13 cellular contexts compared by ENCODE assay signal in the genomic region with DNA sequence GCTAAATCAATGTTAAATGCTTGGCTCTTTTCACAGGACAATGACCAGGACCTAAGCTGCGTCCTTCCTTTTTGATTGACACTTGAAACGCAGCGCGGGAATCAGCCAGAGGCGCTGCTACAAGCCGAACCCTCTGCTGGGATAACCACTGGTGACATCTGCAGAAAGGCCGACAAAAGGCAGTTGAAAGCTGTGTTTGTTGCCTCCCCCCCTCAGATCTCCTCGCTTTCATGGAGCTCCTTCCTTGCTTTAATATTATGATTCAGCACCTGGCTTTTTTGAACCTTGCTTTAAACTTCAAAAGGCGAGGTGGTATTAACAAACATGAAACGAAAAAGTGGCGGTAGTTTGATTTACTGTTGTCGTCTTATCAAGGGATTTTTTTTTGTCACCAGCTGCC.
DNase-seq lines count a peak whose midpoint lies in the region; ATAC-seq, FAIRE-seq and TF ChIP-seq lines count a peak whose summit lies in the region.
"Had no signal": no experiment of that assay in that cellular context is flagged by ENCODE, and none has a peak within 500 bp of the region (broad histone marks: within the 10 kb centered on the region; RNA-seq: fewer than 3 reads in every experiment).

No MANE protein-coding gene starts in this region.

- CTCF ChIA-PET in activated naive CD4-positive, alpha-beta T cell treated with anti-CD3 and anti-CD28 coated beads for 36 hours (lab: Charles Lee): interaction anchor here (1.3 kb wide), 1 partner anchor 15 kb away, joined by 3 read pairs; no protein-coding TSS in a partner anchor
- CTCF ChIA-PET in K562 (lab: Yijun Ruan, JAX; ENCODE audit: low intra/inter-chr PET ratio): no interaction called here

- in situ Hi-C loops in K562 (cut with MboI): no loop called here

- no peak for TF ChIP-seq RAD21 in K562 (CRISPR knock-in tag; conservative IDR thresholded peaks at IDR 0.05 in 1 of 2, IDR thresholded peaks at IDR 0.05 in 1 of 2)

- H3K4me1 Mint-ChIP-seq in activated naive CD4-positive, alpha-beta T cell treated with anti-CD3 and anti-CD28 coated beads for 36 hours (ENCODE audit: low read depth): peaks cover 21% of the 10 kb centered on the region
- no peaks in the 10 kb centered on the region for H3K4me1 Mint-ChIP-seq in endodermal cell

- no peaks in the 10 kb centered on the region for H3K36me3 Mint-ChIP-seq in activated naive CD4-positive, alpha-beta T cell treated with anti-CD3 and anti-CD28 coated beads for 36 hours (ENCODE audit: low read depth)
- no peaks in the 10 kb centered on the region for H3K36me3 Mint-ChIP-seq in activated naive CD4-positive, alpha-beta T cell treated with anti-CD3 and anti-CD28 coated beads, Interleukin-2, amount 50 U/mL, for 72 hours
- no peaks in the 10 kb centered on the region for H3K36me3 Mint-ChIP-seq in endodermal cell (ENCODE audit: low read depth)

- TF ChIP-seq CTCF in K562 (IDR thresholded peaks at IDR 0.05 in 2 of 3, conservative IDR thresholded peaks at IDR 0.05 in 1 of 3; ENCODE audit: insufficient read depth in 2 of 3, low read depth in 1 of 3, low read length in 3 of 3) (no peak), endodermal cell (conservative IDR thresholded peaks at IDR 0.05) (no peak)

- H3K27ac ChIP-seq in KOPT-K1 (ENCODE audit: low read depth, low read length, poor library complexity, severe bottlenecking) (peak overlapping the region; percentile 71), K562 (ENCODE audit: extremely low read depth, low read depth, low read length) (no peak overlapping the region), endodermal cell (ENCODE audit: low read depth, low read length) (no peak overlapping the region)
- H3K27ac ChIP-seq: C4-2B, KMS-11 had no signal

- peak; percentile 60 for FAIRE-seq in K562 (lab: Jason Lieb, UNC)

- no peak for DNase-seq in activated naive CD4-positive, alpha-beta T cell treated with anti-CD3 and anti-CD28 coated beads for 36 hours
- DNase-seq in activated naive CD4-positive, alpha-beta T cell treated with anti-CD3 and anti-CD28 coated beads, Interleukin-2, amount 50 U/mL, for 72 hours (ENCODE audit: low spot score in 2 of 2): no peak
- no peak for DNase-seq in K562 (ENCODE audit: extremely low read depth in 1 of 4, low spot score in 3 of 4)
- no peak for DNase-seq in cerebellar nuclear complex (lab: John Stamatoyannopoulos, UW)
- no peak for DNase-seq in endodermal cell
- DNase-seq: H9, NCI-H1092, NCI-H1694 had no signal

- no peak for TF ChIP-seq POLR2A in K562 (conservative IDR thresholded peaks at IDR 0.05)
- TF ChIP-seq POLR2A in GM18505 (IDR thresholded peaks at IDR 0.05; ENCODE audit: borderline replicate concordance, extremely low read depth, insufficient read depth, insufficient read length): no peak

- peaks cover 3% of the 10 kb centered on the region for H3K27me3 Mint-ChIP-seq in activated naive CD4-positive, alpha-beta T cell treated with anti-CD3 and anti-CD28 coated beads for 36 hours (ENCODE audit: low read depth)
- H3K27me3 Mint-ChIP-seq in endodermal cell (ENCODE audit: insufficient read depth): peaks cover 52% of the 10 kb centered on the region

- no peak for TF ChIP-seq EP300 in K562 (IDR thresholded peaks at IDR 0.05; ENCODE audit: low read length)

- H3K36me3 ChIP-seq in KOPT-K1 (ENCODE audit: insufficient read depth, low read length) (no peaks in the 10 kb centered on the region), K562 (ENCODE audit: control insufficient read depth, insufficient read depth, low read length) (no peaks in the 10 kb centered on the region), endodermal cell (ENCODE audit: control insufficient read depth, insufficient read depth, low read length) (no peaks in the 10 kb centered on the region)

- BruUV-seq in K562 (replicated peaks; lab: Mats Ljungman, UMichigan): no TSS peak

- H3K27me3 ChIP-seq in K562 (ENCODE audit: control insufficient read depth in 2 of 2, insufficient read depth in 2 of 2, low read length in 2 of 2): peaks cover 3 to 7% of the 10 kb centered on the region in 2 experiments; a peak in 2 of 5 replicates
- H3K27me3 ChIP-seq in endodermal cell (ENCODE audit: control insufficient read depth, insufficient read depth, low read length, poor library complexity, severe bottlenecking): peaks cover 20% of the 10 kb centered on the region

- H4K20me1 ChIP-seq in K562 (replicated peaks; ENCODE audit: control insufficient read depth, insufficient read depth, low read length): no peaks in the 10 kb centered on the region

- POLR2A ChIA-PET in K562 (lab: Yijun Ruan, JAX): no interaction called here

- no peak overlapping the region for H3K9ac ChIP-seq in K562 (ENCODE audit: insufficient read depth in 1 of 2, low read depth in 2 of 2, low read length in 2 of 2)
- no peak overlapping the region for H3K9ac ChIP-seq in endodermal cell (ENCODE audit: extremely low read depth, low read length, poor library complexity, severe bottlenecking)
- H3K9ac ChIP-seq: KMS-11 had no signal

- no peaks in the 10 kb centered on the region for H3K79me2 ChIP-seq in K562 (ENCODE audit: control insufficient read depth, insufficient read depth, low read length)

- peak overlapping the region; percentile 7 for H3K4me3 Mint-ChIP-seq in activated naive CD4-positive, alpha-beta T cell treated with anti-CD3 and anti-CD28 coated beads for 36 hours
- no peak overlapping the region for H3K4me3 Mint-ChIP-seq in endodermal cell
- H3K4me3 Mint-ChIP-seq: H9 had no signal

- no peak for ATAC-seq in activated naive CD4-positive, alpha-beta T cell treated with anti-CD3 and anti-CD28 coated beads, Interleukin-2, amount 50 U/mL, for 72 hours
- ATAC-seq in K562 (no peak), GM18505 (IDR thresholded peaks at IDR 0.05; ENCODE audit: unreplicated experiment) (no peak)
- ATAC-seq: Panc1 had no signal

- H3K9me3 ChIP-seq in KOPT-K1 (ENCODE audit: insufficient read depth, low read length, poor library complexity, severe bottlenecking) (no peaks in the 10 kb centered on the region), K562 (replicated peaks; ENCODE audit: control insufficient read depth, insufficient read depth, low read depth, low read length) (no peaks in the 10 kb centered on the region), endodermal cell (ENCODE audit: control insufficient read depth, low read length) (no peaks in the 10 kb centered on the region)

- H3K4me2 ChIP-seq in K562 (ENCODE audit: insufficient read depth, low read length): no peak overlapping the region
- H3K4me2 ChIP-seq: KMS-11 had no signal

- H3K4me1 ChIP-seq in K562 (replicated peaks in 1 of 2; ENCODE audit: control insufficient read depth in 2 of 2, insufficient read depth in 2 of 2, low read length in 2 of 2) (no peaks in the 10 kb centered on the region), endodermal cell (ENCODE audit: control insufficient read depth, insufficient read depth, low read length) (no peaks in the 10 kb centered on the region)

- H3K9me3 Mint-ChIP-seq in activated naive CD4-positive, alpha-beta T cell treated with anti-CD3 and anti-CD28 coated beads for 36 hours: no peaks in the 10 kb centered on the region
- H3K9me3 Mint-ChIP-seq in activated naive CD4-positive, alpha-beta T cell treated with anti-CD3 and anti-CD28 coated beads, Interleukin-2, amount 50 U/mL, for 72 hours: peaks cover 0 to 12% of the 10 kb centered on the region in 2 donors
- H3K9me3 Mint-ChIP-seq in endodermal cell: no peaks in the 10 kb centered on the region
- H3K9me3 Mint-ChIP-seq: H9 had no signal

- under 1% methylated on average over 12 of the region's 12 CpGs for WGBS in K562 (ENCODE audit: insufficient coverage, low coverage, missing lambda C conversion rate)
- WGBS in endodermal cell (ENCODE audit: insufficient coverage in 1 of 2, insufficient read length in 1 of 2), 2 experiments: 82 to 89% methylated on average over 5 to 12 of the region's 12 CpGs

- H3K4me3 ChIP-seq in K562 (no peak overlapping the region), endodermal cell (ENCODE audit: low read length) (no peak overlapping the region)

- no peak overlapping the region for H3K27ac Mint-ChIP-seq in activated naive CD4-positive, alpha-beta T cell treated with anti-CD3 and anti-CD28 coated beads for 36 hours
- no peak overlapping the region for H3K27ac Mint-ChIP-seq in activated naive CD4-positive, alpha-beta T cell treated with anti-CD3 and anti-CD28 coated beads, Interleukin-2, amount 50 U/mL, for 72 hours
- H3K27ac Mint-ChIP-seq in endodermal cell: no peak overlapping the region
- H3K27ac Mint-ChIP-seq: H9 had no signal

- no peaks in the 10 kb centered on the region for H3K9me1 ChIP-seq in K562 (ENCODE audit: control insufficient read depth, insufficient read depth, low read length)

- intact Hi-C loops in activated naive CD4-positive, alpha-beta T cell treated with anti-CD3 and anti-CD28 coated beads for 36 hours (cut with micrococcal nuclease): no loop called here
- intact Hi-C loops in K562 (cut with micrococcal nuclease): no loop called here

- H2AFZ ChIP-seq in K562 (ENCODE audit: low read depth, low read length): no peak overlapping the region

TF ChIP-seq in K562, 482 proteins besides CTCF, POLR2A, EP300 and RAD21:
- no peak for TF ChIP-seq ZNF316 (IDR thresholded peaks at IDR 0.05)
- TF ChIP-seq, protein P1, sequence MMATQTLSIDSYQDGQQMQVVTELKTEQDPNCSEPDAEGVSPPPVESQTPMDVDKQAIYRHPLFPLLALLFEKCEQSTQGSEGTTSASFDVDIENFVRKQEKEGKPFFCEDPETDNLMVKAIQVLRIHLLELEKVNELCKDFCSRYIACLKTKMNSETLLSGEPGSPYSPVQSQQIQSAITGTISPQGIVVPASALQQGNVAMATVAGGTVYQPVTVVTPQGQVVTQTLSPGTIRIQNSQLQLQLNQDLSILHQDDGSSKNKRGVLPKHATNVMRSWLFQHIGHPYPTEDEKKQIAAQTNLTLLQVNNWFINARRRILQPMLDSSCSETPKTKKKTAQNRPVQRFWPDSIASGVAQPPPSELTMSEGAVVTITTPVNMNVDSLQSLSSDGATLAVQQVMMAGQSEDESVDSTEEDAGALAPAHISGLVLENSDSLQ (IDR thresholded peaks at IDR 0.05): peak; percentile 64
TF ChIP-seq in K562: peak in this region for 1.
